ENCODE assay signal across 1 cellular context in the genomic region with DNA sequence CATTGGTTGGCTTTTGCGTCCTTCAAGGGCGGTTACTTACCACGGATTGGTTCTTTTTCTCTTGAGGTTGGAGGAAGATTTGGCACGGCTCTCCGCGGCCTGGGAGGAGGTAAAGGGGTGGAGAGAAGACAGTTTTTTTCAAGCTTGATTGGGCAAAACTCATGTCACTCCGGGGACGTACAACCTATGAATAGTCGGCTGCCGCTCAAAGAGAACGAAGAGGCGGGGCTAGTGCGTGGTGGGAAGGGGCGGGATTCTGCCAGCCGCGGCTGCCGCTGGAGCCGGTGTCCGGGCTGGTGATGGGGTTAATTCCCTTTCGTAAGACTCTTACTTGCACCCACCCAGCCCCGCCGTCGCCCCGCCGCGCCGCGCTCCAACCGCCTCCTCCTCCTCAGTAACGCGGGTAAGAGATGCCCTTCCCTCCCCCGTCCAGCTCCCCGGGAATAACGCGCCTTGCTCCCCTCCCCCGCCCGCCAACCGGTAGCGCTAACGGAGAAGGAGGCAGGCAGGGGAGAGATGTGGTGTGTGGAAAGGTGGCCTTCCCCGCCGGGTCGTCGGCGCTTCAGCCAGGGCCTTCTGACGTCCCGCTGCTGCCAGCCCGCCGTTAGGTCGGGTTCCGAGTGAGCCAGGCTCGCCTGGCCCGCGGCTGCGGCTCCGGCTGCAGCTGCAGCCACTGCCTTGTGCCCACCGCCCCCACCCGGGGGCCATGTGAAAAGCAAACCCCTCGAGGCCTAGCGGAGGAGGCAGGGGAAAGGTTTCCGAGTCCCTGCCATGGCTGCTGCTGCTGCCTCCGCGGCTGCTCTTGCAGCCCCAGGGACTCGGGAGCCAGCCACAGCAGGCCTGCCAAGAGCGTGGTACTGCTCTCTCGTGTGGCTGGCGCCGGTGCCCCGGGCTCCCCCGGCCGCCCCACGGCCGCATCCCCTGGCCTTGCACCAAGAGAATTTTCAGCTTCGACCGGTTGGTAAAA.
TF ChIP-seq lines count a peak whose summit lies in the region.

A gene (plus strand): TSS at position 254 of the 967 bp plus-strand sequence. CDS start 73,362 bp downstream, outside the sequence.

TF ChIP-seq in HepG2, 621 proteins besides CTCF, POLR2A, EP300 and RAD21 (continued from another document and continues in another):
- TF ChIP-seq, protein P1, sequence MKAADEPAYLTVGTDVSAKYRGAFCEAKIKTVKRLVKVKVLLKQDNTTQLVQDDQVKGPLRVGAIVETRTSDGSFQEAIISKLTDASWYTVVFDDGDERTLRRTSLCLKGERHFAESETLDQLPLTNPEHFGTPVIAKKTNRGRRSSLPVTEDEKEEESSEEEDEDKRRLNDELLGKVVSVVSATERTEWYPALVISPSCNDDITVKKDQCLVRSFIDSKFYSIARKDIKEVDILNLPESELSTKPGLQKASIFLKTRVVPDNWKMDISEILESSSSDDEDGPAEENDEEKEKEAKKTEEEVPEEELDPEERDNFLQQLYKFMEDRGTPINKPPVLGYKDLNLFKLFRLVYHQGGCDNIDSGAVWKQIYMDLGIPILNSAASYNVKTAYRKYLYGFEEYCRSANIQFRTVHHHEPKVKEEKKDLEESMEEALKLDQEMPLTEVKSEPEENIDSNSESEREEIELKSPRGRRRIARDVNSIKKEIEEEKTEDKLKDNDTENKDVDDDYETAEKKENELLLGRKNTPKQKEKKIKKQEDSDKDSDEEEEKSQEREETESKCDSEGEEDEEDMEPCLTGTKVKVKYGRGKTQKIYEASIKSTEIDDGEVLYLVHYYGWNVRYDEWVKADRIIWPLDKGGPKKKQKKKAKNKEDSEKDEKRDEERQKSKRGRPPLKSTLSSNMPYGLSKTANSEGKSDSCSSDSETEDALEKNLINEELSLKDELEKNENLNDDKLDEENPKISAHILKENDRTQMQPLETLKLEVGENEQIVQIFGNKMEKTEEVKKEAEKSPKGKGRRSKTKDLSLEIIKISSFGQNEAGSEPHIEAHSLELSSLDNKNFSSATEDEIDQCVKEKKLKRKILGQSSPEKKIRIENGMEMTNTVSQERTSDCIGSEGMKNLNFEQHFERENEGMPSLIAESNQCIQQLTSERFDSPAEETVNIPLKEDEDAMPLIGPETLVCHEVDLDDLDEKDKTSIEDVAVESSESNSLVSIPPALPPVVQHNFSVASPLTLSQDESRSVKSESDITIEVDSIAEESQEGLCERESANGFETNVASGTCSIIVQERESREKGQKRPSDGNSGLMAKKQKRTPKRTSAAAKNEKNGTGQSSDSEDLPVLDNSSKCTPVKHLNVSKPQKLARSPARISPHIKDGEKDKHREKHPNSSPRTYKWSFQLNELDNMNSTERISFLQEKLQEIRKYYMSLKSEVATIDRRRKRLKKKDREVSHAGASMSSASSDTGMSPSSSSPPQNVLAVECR (CRISPR knock-in tag; IDR thresholded peaks at IDR 0.05; ENCODE audit: borderline replicate concordance) = peak; percentile 90
- TF ChIP-seq ZNF550 (CRISPR knock-in tag; IDR thresholded peaks at IDR 0.05; ENCODE audit: borderline replicate concordance) = peak; percentile 85; the same call in 1 of the 2 replicates
- no peak for TF ChIP-seq ZNF260 (CRISPR knock-in tag; IDR thresholded peaks at IDR 0.05; ENCODE audit: borderline replicate concordance, low read depth)
- no peak for TF ChIP-seq JUNB (CRISPR knock-in tag; IDR thresholded peaks at IDR 0.05; ENCODE audit: borderline replicate concordance)
- TF ChIP-seq ZNF556 (CRISPR knock-in tag; IDR thresholded peaks at IDR 0.05; ENCODE audit: borderline replicate concordance) = peak; percentile 94
- TF ChIP-seq, protein P2, sequence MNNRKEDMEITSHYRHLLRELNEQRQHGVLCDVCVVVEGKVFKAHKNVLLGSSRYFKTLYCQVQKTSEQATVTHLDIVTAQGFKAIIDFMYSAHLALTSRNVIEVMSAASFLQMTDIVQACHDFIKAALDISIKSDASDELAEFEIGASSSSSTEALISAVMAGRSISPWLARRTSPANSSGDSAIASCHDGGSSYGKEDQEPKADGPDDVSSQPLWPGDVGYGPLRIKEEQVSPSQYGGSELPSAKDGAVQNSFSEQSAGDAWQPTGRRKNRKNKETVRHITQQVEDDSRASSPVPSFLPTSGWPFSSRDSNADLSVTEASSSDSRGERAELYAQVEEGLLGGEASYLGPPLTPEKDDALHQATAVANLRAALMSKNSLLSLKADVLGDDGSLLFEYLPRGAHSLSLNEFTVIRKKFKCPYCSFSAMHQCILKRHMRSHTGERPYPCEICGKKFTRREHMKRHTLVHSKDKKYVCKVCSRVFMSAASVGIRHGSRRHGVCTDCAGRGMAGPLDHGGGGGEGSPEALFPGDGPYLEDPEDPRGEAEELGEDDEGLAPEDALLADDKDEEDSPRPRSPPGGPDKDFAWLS (CRISPR knock-in tag; IDR thresholded peaks at IDR 0.05; ENCODE audit: borderline replicate concordance) = no peak
- 0 out of 2 replicates have a peak, but pooled peaks have one; percentile 87 for TF ChIP-seq CAMTA2 (CRISPR knock-in tag; IDR thresholded peaks at IDR 0.05; ENCODE audit: borderline replicate concordance)
- TF ChIP-seq, protein P3, sequence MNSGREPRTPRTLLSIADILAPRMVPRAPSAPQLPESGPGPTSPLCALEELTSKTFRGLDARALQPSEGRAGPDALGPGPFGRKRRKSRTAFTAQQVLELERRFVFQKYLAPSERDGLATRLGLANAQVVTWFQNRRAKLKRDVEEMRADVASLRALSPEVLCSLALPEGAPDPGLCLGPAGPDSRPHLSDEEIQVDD (CRISPR knock-in tag; IDR thresholded peaks at IDR 0.05; ENCODE audit: borderline replicate concordance) = no peak; the same call in 1 of the 2 replicates
- TF ChIP-seq ZNF282 (IDR thresholded peaks at IDR 0.05; ENCODE audit: partially characterized antibody) = no peak
- peak; percentile 64; the same call in 1 of the 2 replicates for TF ChIP-seq ZNF350 (CRISPR knock-in tag; IDR thresholded peaks at IDR 0.05; ENCODE audit: borderline replicate concordance, low read depth)
- TF ChIP-seq, protein P4, sequence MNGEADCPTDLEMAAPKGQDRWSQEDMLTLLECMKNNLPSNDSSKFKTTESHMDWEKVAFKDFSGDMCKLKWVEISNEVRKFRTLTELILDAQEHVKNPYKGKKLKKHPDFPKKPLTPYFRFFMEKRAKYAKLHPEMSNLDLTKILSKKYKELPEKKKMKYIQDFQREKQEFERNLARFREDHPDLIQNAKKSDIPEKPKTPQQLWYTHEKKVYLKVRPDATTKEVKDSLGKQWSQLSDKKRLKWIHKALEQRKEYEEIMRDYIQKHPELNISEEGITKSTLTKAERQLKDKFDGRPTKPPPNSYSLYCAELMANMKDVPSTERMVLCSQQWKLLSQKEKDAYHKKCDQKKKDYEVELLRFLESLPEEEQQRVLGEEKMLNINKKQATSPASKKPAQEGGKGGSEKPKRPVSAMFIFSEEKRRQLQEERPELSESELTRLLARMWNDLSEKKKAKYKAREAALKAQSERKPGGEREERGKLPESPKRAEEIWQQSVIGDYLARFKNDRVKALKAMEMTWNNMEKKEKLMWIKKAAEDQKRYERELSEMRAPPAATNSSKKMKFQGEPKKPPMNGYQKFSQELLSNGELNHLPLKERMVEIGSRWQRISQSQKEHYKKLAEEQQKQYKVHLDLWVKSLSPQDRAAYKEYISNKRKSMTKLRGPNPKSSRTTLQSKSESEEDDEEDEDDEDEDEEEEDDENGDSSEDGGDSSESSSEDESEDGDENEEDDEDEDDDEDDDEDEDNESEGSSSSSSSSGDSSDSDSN (CRISPR knock-in tag; IDR thresholded peaks at IDR 0.05) = peak; percentile 99
- TF ChIP-seq ZNF263 (CRISPR knock-in tag; IDR thresholded peaks at IDR 0.05) = no peak
- peak; percentile 22; the same call in 1 of the 2 replicates for TF ChIP-seq RFXAP (CRISPR knock-in tag; IDR thresholded peaks at IDR 0.05; ENCODE audit: borderline replicate concordance)
- TF ChIP-seq SOX6 (IDR thresholded peaks at IDR 0.05) = no peak
- 0 out of 2 replicates have a peak, but pooled peaks have one; percentile 60 for TF ChIP-seq SOX6 (CRISPR knock-in tag; IDR thresholded peaks at IDR 0.05)
- peak; percentile 38; the same call in 1 of the 2 replicates for TF ChIP-seq FOSL1 (CRISPR knock-in tag; IDR thresholded peaks at IDR 0.05; ENCODE audit: borderline replicate concordance)
- TF ChIP-seq, protein P5, sequence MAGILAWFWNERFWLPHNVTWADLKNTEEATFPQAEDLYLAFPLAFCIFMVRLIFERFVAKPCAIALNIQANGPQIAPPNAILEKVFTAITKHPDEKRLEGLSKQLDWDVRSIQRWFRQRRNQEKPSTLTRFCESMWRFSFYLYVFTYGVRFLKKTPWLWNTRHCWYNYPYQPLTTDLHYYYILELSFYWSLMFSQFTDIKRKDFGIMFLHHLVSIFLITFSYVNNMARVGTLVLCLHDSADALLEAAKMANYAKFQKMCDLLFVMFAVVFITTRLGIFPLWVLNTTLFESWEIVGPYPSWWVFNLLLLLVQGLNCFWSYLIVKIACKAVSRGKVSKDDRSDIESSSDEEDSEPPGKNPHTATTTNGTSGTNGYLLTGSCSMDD (CRISPR knock-in tag; IDR thresholded peaks at IDR 0.05) = no peak
- TF ChIP-seq CENPT (CRISPR knock-in tag; IDR thresholded peaks at IDR 0.05; ENCODE audit: low read depth) = 0 out of 2 replicates have a peak, but pooled peaks have one; percentile 67
- TF ChIP-seq SP5 (CRISPR knock-in tag; IDR thresholded peaks at IDR 0.05; ENCODE audit: borderline replicate concordance, low read depth) = peak; percentile 28; the same call in 1 of the 2 replicates
- TF ChIP-seq SIN3B (IDR thresholded peaks at IDR 0.05; ENCODE audit: low read length) = 0 out of 2 replicates have a peak, but pooled peaks have one; percentile 12
- TF ChIP-seq YEATS4 (CRISPR knock-in tag; IDR thresholded peaks at IDR 0.05; ENCODE audit: borderline replicate concordance) = peak; percentile 79
- TF ChIP-seq MXI1 (IDR thresholded peaks at IDR 0.05; ENCODE audit: borderline replicate concordance, low read depth, low read length) = peak; percentile 52; the same call in 2 of the 3 replicates
- peak; percentile 32; the same call in 1 of the 2 replicates for TF ChIP-seq ZNF124 (CRISPR knock-in tag; IDR thresholded peaks at IDR 0.05)
- no peak for TF ChIP-seq LCORL (IDR thresholded peaks at IDR 0.05)
- TF ChIP-seq LCORL (CRISPR knock-in tag; IDR thresholded peaks at IDR 0.05) = peak; percentile 49
- TF ChIP-seq, protein P6, sequence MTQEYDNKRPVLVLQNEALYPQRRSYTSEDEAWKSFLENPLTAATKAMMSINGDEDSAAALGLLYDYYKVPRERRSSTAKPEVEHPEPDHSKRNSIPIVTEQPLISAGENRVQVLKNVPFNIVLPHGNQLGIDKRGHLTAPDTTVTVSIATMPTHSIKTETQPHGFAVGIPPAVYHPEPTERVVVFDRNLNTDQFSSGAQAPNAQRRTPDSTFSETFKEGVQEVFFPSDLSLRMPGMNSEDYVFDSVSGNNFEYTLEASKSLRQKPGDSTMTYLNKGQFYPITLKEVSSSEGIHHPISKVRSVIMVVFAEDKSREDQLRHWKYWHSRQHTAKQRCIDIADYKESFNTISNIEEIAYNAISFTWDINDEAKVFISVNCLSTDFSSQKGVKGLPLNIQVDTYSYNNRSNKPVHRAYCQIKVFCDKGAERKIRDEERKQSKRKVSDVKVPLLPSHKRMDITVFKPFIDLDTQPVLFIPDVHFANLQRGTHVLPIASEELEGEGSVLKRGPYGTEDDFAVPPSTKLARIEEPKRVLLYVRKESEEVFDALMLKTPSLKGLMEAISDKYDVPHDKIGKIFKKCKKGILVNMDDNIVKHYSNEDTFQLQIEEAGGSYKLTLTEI (CRISPR knock-in tag; conservative IDR thresholded peaks at IDR 0.05) = no peak
- TF ChIP-seq DMAP1 (CRISPR knock-in tag; IDR thresholded peaks at IDR 0.05) = peak; percentile 40; the same call in 1 of the 2 replicates
- TF ChIP-seq ZMYM4 (CRISPR knock-in tag; IDR thresholded peaks at IDR 0.05) = peak; percentile 66
- TF ChIP-seq, protein P7, sequence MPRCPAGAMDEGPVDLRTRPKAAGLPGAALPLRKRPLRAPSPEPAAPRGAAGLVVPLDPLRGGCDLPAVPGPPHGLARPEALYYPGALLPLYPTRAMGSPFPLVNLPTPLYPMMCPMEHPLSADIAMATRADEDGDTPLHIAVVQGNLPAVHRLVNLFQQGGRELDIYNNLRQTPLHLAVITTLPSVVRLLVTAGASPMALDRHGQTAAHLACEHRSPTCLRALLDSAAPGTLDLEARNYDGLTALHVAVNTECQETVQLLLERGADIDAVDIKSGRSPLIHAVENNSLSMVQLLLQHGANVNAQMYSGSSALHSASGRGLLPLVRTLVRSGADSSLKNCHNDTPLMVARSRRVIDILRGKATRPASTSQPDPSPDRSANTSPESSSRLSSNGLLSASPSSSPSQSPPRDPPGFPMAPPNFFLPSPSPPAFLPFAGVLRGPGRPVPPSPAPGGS (CRISPR knock-in tag; IDR thresholded peaks at IDR 0.05) = peak; percentile 74
- peak; percentile 82; the same call in 1 of the 2 replicates for TF ChIP-seq ZNF724P (CRISPR knock-in tag; IDR thresholded peaks at IDR 0.05; ENCODE audit: borderline replicate concordance)
- 0 out of 2 replicates have a peak, but pooled peaks have one; percentile 22 for TF ChIP-seq ZSCAN9 (CRISPR knock-in tag; IDR thresholded peaks at IDR 0.05; ENCODE audit: borderline replicate concordance)
- peak; percentile 89 for TF ChIP-seq PHF8 (CRISPR knock-in tag; IDR thresholded peaks at IDR 0.05)
- peak; percentile 90 for TF ChIP-seq HIVEP1 (CRISPR knock-in tag; IDR thresholded peaks at IDR 0.05)
- 0 out of 2 replicates have a peak, but pooled peaks have one; percentile 28 for TF ChIP-seq KLF15 (CRISPR knock-in tag; IDR thresholded peaks at IDR 0.05; ENCODE audit: borderline replicate concordance)
- peak; percentile 73; the same call in 1 of the 2 replicates for TF ChIP-seq ZNF552 (CRISPR knock-in tag; IDR thresholded peaks at IDR 0.05; ENCODE audit: borderline replicate concordance)
- peak; percentile 62; the same call in 1 of the 2 replicates for TF ChIP-seq ZBTB38 (CRISPR knock-in tag; IDR thresholded peaks at IDR 0.05)
- peak; percentile 57; the same call in 1 of the 2 replicates for TF ChIP-seq ZNF547 (CRISPR knock-in tag; IDR thresholded peaks at IDR 0.05)
- peak; percentile 82 for TF ChIP-seq RBFOX2 (IDR thresholded peaks at IDR 0.05; ENCODE audit: low read depth, low read length)
- no peak for TF ChIP-seq ZNF326 (CRISPR knock-in tag; IDR thresholded peaks at IDR 0.05; ENCODE audit: borderline replicate concordance)
- TF ChIP-seq RFX5 (IDR thresholded peaks at IDR 0.05; ENCODE audit: low read depth, low read length) = no peak
- no peak for TF ChIP-seq ATF7 (IDR thresholded peaks at IDR 0.05)
- no peak for TF ChIP-seq ATF7 (CRISPR knock-in tag; IDR thresholded peaks at IDR 0.05)
- TF ChIP-seq SALL2 (CRISPR knock-in tag; IDR thresholded peaks at IDR 0.05) = no peak; the same call in none of the 2 replicates
- TF ChIP-seq GZF1 (CRISPR knock-in tag; IDR thresholded peaks at IDR 0.05) = peak; percentile 77; the same call in 1 of the 2 replicates
- TF ChIP-seq RNF2 (conservative IDR thresholded peaks at IDR 0.05; ENCODE audit: low read depth) = peak; percentile 69; the same call in 1 of the 2 replicates
- TF ChIP-seq, protein P8, sequence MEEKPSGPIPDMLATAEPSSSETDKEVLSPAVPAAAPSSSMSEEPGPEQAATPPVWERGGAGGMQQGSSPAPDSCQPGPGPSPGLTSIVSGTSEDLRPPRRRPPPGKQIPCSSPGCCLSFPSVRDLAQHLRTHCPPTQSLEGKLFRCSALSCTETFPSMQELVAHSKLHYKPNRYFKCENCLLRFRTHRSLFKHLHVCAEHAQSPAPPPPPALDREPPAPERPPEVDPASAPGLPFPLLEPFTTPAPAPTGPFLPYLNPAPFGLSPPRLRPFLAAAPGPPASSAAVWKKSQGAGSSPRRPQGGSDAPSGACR (CRISPR knock-in tag; IDR thresholded peaks at IDR 0.05) = 0 out of 2 replicates have a peak, but pooled peaks have one; percentile 83
- TF ChIP-seq RXRB (CRISPR knock-in tag; IDR thresholded peaks at IDR 0.05; ENCODE audit: borderline replicate concordance) = no peak; the same call in 1 of the 2 replicates
- peak; percentile 53; the same call in 1 of the 2 replicates for TF ChIP-seq ZNF777 (CRISPR knock-in tag; IDR thresholded peaks at IDR 0.05)
- TF ChIP-seq ZNF121 (CRISPR knock-in tag; IDR thresholded peaks at IDR 0.05) = peak; percentile 91
